In genomic region chr20:33709905-33710541, GRCh38 we compare ENCODE assay signal across 19 cellular contexts. TPM values are rescaled to one million over a fixed set of nuclear protein-coding genes. Genes with fewer than 3 reads are reported as not detected.
A peak's percentile ranks its signal among the peaks of the same experiment; 100 is the strongest.
DNase-seq lines count a peak whose midpoint lies in the region; ATAC-seq and TF ChIP-seq lines count a peak whose summit lies in the region.
"Had no signal": no experiment of that assay in that cellular context is flagged by ENCODE, and none has a peak within 500 bp of the region (broad histone marks: within the 10 kb centered on the region; RNA-seq: fewer than 3 reads in every experiment).

No MANE protein-coding gene starts in this region.

- no peak overlapping the region for H3K4me3 Mint-ChIP-seq in activated T-cell treated with anti-CD3 and anti-CD28 coated beads, Interleukin-2, amount 50 U/mL, for 72 hours
- no peak overlapping the region for H3K4me3 Mint-ChIP-seq in stimulated activated naive CD8-positive, alpha-beta T cell treated with anti-CD3 and anti-CD28 coated beads, Interleukin-15, amount 100 ng/mL, for 72 hours
- H3K4me3 Mint-ChIP-seq: CD8-positive, alpha-beta T cell; HFFc6 had no signal

- H3K9me3 ChIP-seq in RWPE2 (ENCODE audit: severe bottlenecking), result no peaks in the 10 kb centered on the region
- H3K9me3 ChIP-seq: tibial artery had no signal

- H3K36me3 Mint-ChIP-seq in activated T-cell treated with anti-CD3 and anti-CD28 coated beads, Interleukin-2, amount 50 U/mL, for 72 hours (ENCODE audit: insufficient read depth in 2 of 2), result peaks cover 3 to 13% of the 10 kb centered on the region in 2 donors

- no peaks in the 10 kb centered on the region for H3K27me3 ChIP-seq in RWPE2 (ENCODE audit: insufficient read depth, poor library complexity, severe bottlenecking)
- H3K27me3 ChIP-seq: tibial artery had no signal

- H3K9me3 Mint-ChIP-seq in activated T-cell treated with anti-CD3 and anti-CD28 coated beads, Interleukin-2, amount 50 U/mL, for 72 hours, result no peaks in the 10 kb centered on the region
- no peaks in the 10 kb centered on the region for H3K9me3 Mint-ChIP-seq in stimulated activated naive CD8-positive, alpha-beta T cell treated with anti-CD3 and anti-CD28 coated beads, Interleukin-15, amount 100 ng/mL, for 72 hours
- H3K9me3 Mint-ChIP-seq: CD8-positive, alpha-beta T cell; HFFc6 had no signal

- H3K27ac Mint-ChIP-seq in activated T-cell treated with anti-CD3 and anti-CD28 coated beads, Interleukin-2, amount 50 U/mL, for 72 hours, result peak overlapping the region; percentile 84
- H3K27ac Mint-ChIP-seq in stimulated activated naive CD8-positive, alpha-beta T cell treated with anti-CD3 and anti-CD28 coated beads, Interleukin-15, amount 100 ng/mL, for 72 hours, result no peak overlapping the region
- H3K27ac Mint-ChIP-seq: CD8-positive, alpha-beta T cell; HFFc6 had no signal

- intact Hi-C loops in left ventricle myocardium superior (cut with micrococcal nuclease), result no loop called here

- DNase-seq in activated T-cell treated with anti-CD3 and anti-CD28 coated beads, Interleukin-2, amount 50 U/mL, for 72 hours, result no peak
- DNase-seq in activated T-cell treated with anti-CD3 and anti-CD28 coated beads, Interleukin-2, amount 50 U/mL, for 1 hour, result no peak
- DNase-seq in RWPE2 (ENCODE audit: low spot score) (no peak), left ventricle myocardium superior (no peak)
- DNase-seq in stimulated activated naive CD8-positive, alpha-beta T cell treated with anti-CD3 and anti-CD28 coated beads, Interleukin-15, amount 100 ng/mL, for 72 hours, result no peak
- DNase-seq: activated effector memory CD4-positive, alpha-beta T cell treated with anti-CD3 and anti-CD28 coated beads, Interleukin-2, amount 50 U/mL, for 16 hours; CD8-positive, alpha-beta T cell; glutamatergic neuron; HFFc6; Karpas-422; NCI-H1930; NCI-H446 treated with DMSO at 0.1 percent for 48 hours; SW 1271; tibial artery; WERI-Rb-1 had no signal

- H3K36me3 ChIP-seq in RWPE2 (ENCODE audit: low read depth), result peaks cover 41% of the 10 kb centered on the region

- TF ChIP-seq CTCF in RWPE2 (IDR thresholded peaks at IDR 0.05; ENCODE audit: poor library complexity, severe bottlenecking), result no peak

- ATAC-seq in activated T-cell treated with anti-CD3 and anti-CD28 coated beads, Interleukin-2, amount 50 U/mL, for 72 hours (replicated peaks in 1 of 2), result peak; percentile 7 to 49
- ATAC-seq in RWPE2 (ENCODE audit: low read depth) (peak; percentile 32; the same call in 2 of the 3 replicates), esophagus mucosa (peak; percentile 39), HG03280 (IDR thresholded peaks at IDR 0.05; ENCODE audit: unreplicated experiment) (no peak), left ventricle myocardium superior (no peak), HG03175 (IDR thresholded peaks at IDR 0.05; ENCODE audit: unreplicated experiment) (no peak)
- ATAC-seq in stimulated activated naive CD8-positive, alpha-beta T cell treated with anti-CD3 and anti-CD28 coated beads, Interleukin-15, amount 100 ng/mL, for 72 hours, result peak; percentile 18
- ATAC-seq: CD8-positive, alpha-beta T cell; Right ventricle myocardium inferior had no signal

- H3K4me1 Mint-ChIP-seq in activated T-cell treated with anti-CD3 and anti-CD28 coated beads, Interleukin-2, amount 50 U/mL, for 72 hours (ENCODE audit: low read depth), result peaks cover 23% of the 10 kb centered on the region
- H3K4me1 Mint-ChIP-seq in stimulated activated naive CD8-positive, alpha-beta T cell treated with anti-CD3 and anti-CD28 coated beads, Interleukin-15, amount 100 ng/mL, for 72 hours, result peaks cover 19% of the 10 kb centered on the region

- H3K27ac ChIP-seq in RWPE2 (ENCODE audit: poor library complexity, severe bottlenecking), result no peak overlapping the region
- H3K27ac ChIP-seq: tibial artery, WERI-Rb-1 had no signal

- no peak overlapping the region for H3K4me3 ChIP-seq in RWPE2 (ENCODE audit: severe bottlenecking)
- H3K4me3 ChIP-seq: tibial artery had no signal

- no peaks in the 10 kb centered on the region for H3K4me1 ChIP-seq in RWPE2 (ENCODE audit: insufficient read depth, poor library complexity, severe bottlenecking)
- H3K4me1 ChIP-seq: tibial artery had no signal

- H3K27me3 Mint-ChIP-seq in activated T-cell treated with anti-CD3 and anti-CD28 coated beads, Interleukin-2, amount 50 U/mL, for 72 hours (ENCODE audit: low read depth), result no peaks in the 10 kb centered on the region
- H3K27me3 Mint-ChIP-seq in stimulated activated naive CD8-positive, alpha-beta T cell treated with anti-CD3 and anti-CD28 coated beads, Interleukin-15, amount 100 ng/mL, for 72 hours, result no peaks in the 10 kb centered on the region

RNA-seq across cellular contexts. Expression of gene PXMP4, which starts 10.1 kb away (rescaled TPM):
- total RNA-seq in activated T-cell treated with anti-CD3 and anti-CD28 coated beads, Interleukin-2, amount 50 U/mL, for 72 hours, result 10 to 100 TPM; 12.8 to 16.9 TPM
- 9.6 TPM for total RNA-seq in esophagus mucosa
- total RNA-seq in left ventricle myocardium superior, result 13.5 TPM

RNA-seq across cellular contexts. Expression of gene ZNF341, which starts 21.8 kb away (rescaled TPM):
- total RNA-seq in activated T-cell treated with anti-CD3 and anti-CD28 coated beads, Interleukin-2, amount 50 U/mL, for 72 hours, result 1 to 10 TPM; 3.0 to 3.3 TPM
- total RNA-seq in esophagus mucosa (1.6 TPM), left ventricle myocardium superior (2.4 TPM)

RNA-seq across cellular contexts. Expression of gene E2F1, which starts 23.8 kb away (rescaled TPM):
- total RNA-seq in activated T-cell treated with anti-CD3 and anti-CD28 coated beads, Interleukin-2, amount 50 U/mL, for 72 hours, result 10 to 100 TPM; 64.5 to 81.5 TPM
- total RNA-seq in esophagus mucosa, result 3.7 TPM
- total RNA-seq in left ventricle myocardium superior, result 1.8 TPM

RNA-seq across cellular contexts. Expression of gene NECAB3, which starts 35.8 kb away (rescaled TPM):
- total RNA-seq in activated T-cell treated with anti-CD3 and anti-CD28 coated beads, Interleukin-2, amount 50 U/mL, for 72 hours, result 10 to 100 TPM; 18.5 to 18.8 TPM
- total RNA-seq in esophagus mucosa (8.0 TPM), left ventricle myocardium superior (71.8 TPM)

RNA-seq across cellular contexts. Expression of gene ACTL10, which starts 43.3 kb away (rescaled TPM):
- 1 to 10 TPM; 1.4 to 1.8 TPM for total RNA-seq in activated T-cell treated with anti-CD3 and anti-CD28 coated beads, Interleukin-2, amount 50 U/mL, for 72 hours
- total RNA-seq in esophagus mucosa (2.0 TPM), left ventricle myocardium superior (0.40 TPM)

Comparison
In these comparisons a context has a peak if more than half of its experiments do, and no peak if none do; other contexts are left out.
1. ATAC-seq: peak in activated T-cell treated with anti-CD3 and anti-CD28 coated beads, Interleukin-2, amount 50 U/mL, for 72 hours (2 of 2), RWPE2 (single experiment), esophagus mucosa (single experiment) and stimulated activated naive CD8-positive, alpha-beta T cell treated with anti-CD3 and anti-CD28 coated beads, Interleukin-15, amount 100 ng/mL, for 72 hours (single experiment); none in HG03280 (single experiment), left ventricle myocardium superior (single experiment) and HG03175 (single experiment).
2. RNA of gene E2F1, which starts 23.8 kb away (total RNA-seq): 64.5 to 81.5 TPM in activated T-cell treated with anti-CD3 and anti-CD28 coated beads, Interleukin-2, amount 50 U/mL, for 72 hours; 3.7 TPM in esophagus mucosa (single experiment) and 1.8 TPM in left ventricle myocardium superior (single experiment); every median in the first group is over 10 times any median in the second.